ENCODE assay signal across 13 cellular contexts in the genomic region with DNA sequence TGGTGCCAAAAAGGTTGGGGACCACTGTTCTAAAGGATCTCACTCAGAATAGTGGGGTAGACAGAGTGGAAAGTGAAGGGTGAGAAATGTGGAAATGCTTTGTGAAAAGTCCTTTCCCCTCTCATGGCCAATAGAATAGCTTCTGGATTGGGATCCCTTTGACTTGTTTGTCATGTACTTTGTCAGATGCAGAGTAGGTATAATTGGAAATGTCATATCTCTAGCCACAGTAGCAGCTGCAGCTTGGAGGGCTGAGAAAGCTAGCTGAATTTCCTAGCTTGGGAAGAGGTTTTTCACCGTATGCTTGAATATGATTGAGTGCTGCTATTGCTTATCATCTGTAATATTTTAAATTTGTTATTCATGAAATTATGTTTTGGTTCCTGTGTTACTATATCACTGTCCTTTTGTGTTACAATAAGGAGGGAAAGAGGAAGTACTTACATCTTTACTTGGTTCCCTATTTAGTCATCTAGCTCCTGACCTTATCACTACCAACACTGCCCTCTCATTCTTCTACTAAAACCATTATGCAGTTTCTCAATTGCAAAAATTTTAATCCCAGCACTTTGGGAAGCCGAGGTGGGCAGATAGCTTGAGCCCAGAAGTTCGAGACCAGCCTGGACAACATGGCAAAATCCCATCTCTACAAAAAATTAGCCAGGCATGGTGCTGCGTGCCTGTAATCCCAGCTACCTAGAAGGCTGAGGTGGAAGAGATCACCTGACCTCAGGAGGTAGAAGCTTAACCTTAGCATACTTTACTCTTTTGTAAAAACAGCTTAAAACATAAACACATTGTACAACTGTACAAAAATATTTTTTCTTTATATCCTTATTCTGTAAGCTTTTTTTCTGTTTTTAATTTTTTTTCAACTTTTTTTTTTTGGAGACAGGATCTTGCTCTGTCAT. TPM values are rescaled to one million over a fixed set of nuclear protein-coding genes. Genes with fewer than 3 reads are reported as not detected.
A peak's percentile ranks its signal among the peaks of the same experiment; 100 is the strongest.
DNase-seq lines count a peak whose midpoint lies in the region; ATAC-seq and TF ChIP-seq lines count a peak whose summit lies in the region.
"Had no signal": no experiment of that assay in that cellular context is flagged by ENCODE, and none has a peak within 500 bp of the region (broad histone marks: within the 10 kb centered on the region; RNA-seq: fewer than 3 reads in every experiment).

No MANE protein-coding gene starts in this region.

- POLR2A ChIA-PET in activated B cell treated with CpG ODN at 0.5 μM for 24 hours (lab: Charles Lee), result interaction anchor here (1.1 to 1.9 kb wide), 2 partner anchors 12 to 60 kb away, joined by 6 to 11 read pairs; partner anchors contain the start of genes CCNB1 and SLC30A5

- TF ChIP-seq CTCF in GM13977 (IDR thresholded peaks at IDR 0.05; ENCODE audit: extremely low read depth, insufficient read depth, missing control alignments), result no peak
- no peak for TF ChIP-seq CTCF in activated B cell treated with CpG ODN at 0.5 μM for 24 hours (IDR thresholded peaks at IDR 0.05)
- TF ChIP-seq CTCF in tibial nerve (IDR thresholded peaks at IDR 0.05), result no peak
- no peak for TF ChIP-seq CTCF in omental fat pad (IDR thresholded peaks at IDR 0.05)

- no peak overlapping the region for H3K4me3 ChIP-seq in tibial nerve

- CTCF ChIA-PET in activated B cell treated with CpG ODN at 0.5 μM for 24 hours (lab: Charles Lee), result interaction anchor here (2.7 kb wide), 1 partner anchor 12 kb away, joined by 14 read pairs; the partner anchor contains the start of gene SLC30A5

- H3K27ac ChIP-seq in tibial nerve, result no peak overlapping the region

- 84 to 88% methylated on average over 4 of the region's 4 CpGs for WGBS in tibial nerve, 2 donors

- ATAC-seq in GM21529 (IDR thresholded peaks at IDR 0.05; ENCODE audit: unreplicated experiment) (peak; percentile 97), HG03469 (IDR thresholded peaks at IDR 0.05; ENCODE audit: unreplicated experiment) (peak; percentile 86), activated B cell treated with CpG ODN at 0.5 μM for 24 hours (ENCODE audit: low read depth) (peak; percentile 97), omental fat pad (ENCODE audit: low FRiP score) (no peak)
- ATAC-seq: left cardiac atrium had no signal

- no peaks in the 10 kb centered on the region for H3K9me3 Mint-ChIP-seq in activated B cell treated with CpG ODN at 0.5 μM for 24 hours

- intact Hi-C loops in activated B cell treated with CpG ODN at 0.5 μM for 24 hours (cut with micrococcal nuclease), result loop anchor here (1.0 to 5.0 kb wide), 2 partner anchors 60 to 111 kb away; a partner anchor contains a TSS

- no peak for TF ChIP-seq EP300 in tibial nerve (IDR thresholded peaks at IDR 0.05)

- H3K27me3 Mint-ChIP-seq in activated B cell treated with CpG ODN at 0.5 μM for 24 hours, result no peaks in the 10 kb centered on the region

- H3K4me1 Mint-ChIP-seq in activated B cell treated with CpG ODN at 0.5 μM for 24 hours, result peaks cover 14% of the 10 kb centered on the region

- no peaks in the 10 kb centered on the region for H3K9me3 ChIP-seq in tibial nerve

- H3K27me3 ChIP-seq in tibial nerve, result no peaks in the 10 kb centered on the region

- in situ Hi-C loops in GM13977 (cut with MboI; ENCODE audit: low pct_unique_long_range_greater_than_20kb, low sequenced_read_pairs, unreplicated experiment), result no loop called here

- peak overlapping the region; percentile 79 for H3K27ac Mint-ChIP-seq in activated B cell treated with CpG ODN at 0.5 μM for 24 hours

- TF ChIP-seq POLR2A in tibial nerve (IDR thresholded peaks at IDR 0.05), result no peak

- peaks cover 0 to 82% (median 5%) of the 10 kb centered on the region in 3 donors for H3K36me3 ChIP-seq in tibial nerve

- DNase-seq in GM13977 (ENCODE audit: low spot score) (peak; percentile 56), activated B cell treated with CpG ODN at 0.5 μM for 24 hours (no peak), NCI-H82 treated with DMSO at 0.1 percent for 48 hours (lab: John Stamatoyannopoulos, UW; ENCODE audit: unreplicated experiment) (no peak), tibial nerve (ENCODE audit: low spot score in 2 of 2) (no peak), omental fat pad (ENCODE audit: low spot score) (no peak), NCI-H128 (lab: John Stamatoyannopoulos, UW; ENCODE audit: unreplicated experiment) (no peak)
- DNase-seq: activated gamma-delta T cell, Caco-2, left cardiac atrium, NCI-H1436 treated with DMSO at 0.1 percent for 48 hours, SW 1271 had no signal

- no peaks in the 10 kb centered on the region for H3K4me1 ChIP-seq in tibial nerve
- H3K4me1 ChIP-seq: Caco-2 had no signal

- no peak overlapping the region for H3K4me3 Mint-ChIP-seq in activated B cell treated with CpG ODN at 0.5 μM for 24 hours

- peaks cover 69% of the 10 kb centered on the region for H3K36me3 Mint-ChIP-seq in activated B cell treated with CpG ODN at 0.5 μM for 24 hours (ENCODE audit: low read depth)

RNA-seq across cellular contexts. Expression of gene SLC30A5, which starts 12.4 kb away (rescaled TPM):
- total RNA-seq in activated B cell treated with CpG ODN at 0.5 μM for 24 hours, result 23.2 and 27.5 TPM in 2 replicates
- total RNA-seq in tibial nerve, result 10 to 100 TPM; 43.3 to 60.1 (median 54.7) TPM
- 10 to 100 TPM; 39.1 to 52.6 (median 42.3) TPM for total RNA-seq in omental fat pad
